23 cellular contexts compared by ENCODE assay signal in genomic region chr10:79385392-79385795, GRCh38. TPM values are rescaled to one million over a fixed set of nuclear protein-coding genes. Genes with fewer than 3 reads are reported as not detected.
A peak's percentile ranks its signal among the peaks of the same experiment; 100 is the strongest.
DNase-seq lines count a peak whose midpoint lies in the region; ATAC-seq and TF ChIP-seq lines count a peak whose summit lies in the region.
"Had no signal": no experiment of that assay in that cellular context is flagged by ENCODE, and none has a peak within 500 bp of the region (broad histone marks: within the 10 kb centered on the region; RNA-seq: fewer than 3 reads in every experiment).

No MANE protein-coding gene starts in this region.

- H3K27ac ChIP-seq in lower lobe of right lung, result no peak overlapping the region
- H3K27ac ChIP-seq: tibial artery, VCaP had no signal

- no peaks in the 10 kb centered on the region for H3K9me3 Mint-ChIP-seq in chondrocyte (ENCODE audit: low read depth)
- no peaks in the 10 kb centered on the region for H3K9me3 Mint-ChIP-seq in progenitor cell of endocrine pancreas (ENCODE audit: low read depth)
- H3K9me3 Mint-ChIP-seq: activated T-cell treated with anti-CD3 and anti-CD28 coated beads, Interleukin-2, amount 50 U/mL, for 72 hours; CD4-positive, alpha-beta T cell; IgD-negative memory B cell; naive thymus-derived CD4-positive, alpha-beta T cell; stimulated activated naive CD8-positive, alpha-beta T cell treated with anti-CD3 and anti-CD28 coated beads, Interleukin-15, amount 100 ng/mL, for 72 hours; T-helper 2 cell treated with Interferon-gamma antibody and Interleukin-4, amounts not matched to agents 5 μg/mL and 100 μg/mL, for 36 hours had no signal

- peaks cover 19% of the 10 kb centered on the region for H3K4me1 ChIP-seq in lower lobe of right lung

- intact Hi-C loops in lower lobe of right lung (cut with DNase I), result no loop called here

- H3K36me3 ChIP-seq in lower lobe of right lung, result peaks cover 30% of the 10 kb centered on the region

- no peaks in the 10 kb centered on the region for H3K27me3 ChIP-seq in lower lobe of right lung (ENCODE audit: low read depth)
- H3K27me3 ChIP-seq: tibial artery had no signal

- H3K9me3 ChIP-seq in lower lobe of right lung, result no peaks in the 10 kb centered on the region
- H3K9me3 ChIP-seq: tibial artery had no signal

- H3K4me3 ChIP-seq in lower lobe of right lung, result no peak overlapping the region
- H3K4me3 ChIP-seq: tibial artery had no signal

- TF ChIP-seq CTCF in chondrocyte (IDR thresholded peaks at IDR 0.05) (no peak), progenitor cell of endocrine pancreas (IDR thresholded peaks at IDR 0.05; ENCODE audit: unreplicated experiment) (no peak), lower lobe of right lung (IDR thresholded peaks at IDR 0.05) (no peak)

- H3K36me3 Mint-ChIP-seq in chondrocyte (ENCODE audit: low read depth), result peaks cover 3% of the 10 kb centered on the region
- H3K36me3 Mint-ChIP-seq in progenitor cell of endocrine pancreas (ENCODE audit: insufficient read depth), result no peaks in the 10 kb centered on the region
- H3K36me3 Mint-ChIP-seq: activated naive CD8-positive, alpha-beta T cell; naive thymus-derived CD4-positive, alpha-beta T cell had no signal

- peak; percentile 22 for DNase-seq in activated CD4-positive, CD25-positive, alpha-beta regulatory T cell treated with anti-CD3 and anti-CD28 coated beads, Interleukin-2, amount 50 U/mL, for 72 hours
- no peak for DNase-seq in activated CD4-positive, CD25-positive, alpha-beta regulatory T cell (lab: John Stamatoyannopoulos, UW)
- DNase-seq in D341Med (ENCODE audit: low spot score) (peak; percentile 2), chondrocyte (ENCODE audit: low spot score) (peak; percentile 58), progenitor cell of endocrine pancreas (ENCODE audit: low spot score, unreplicated experiment) (peak; percentile 6), lower lobe of right lung (no peak), HCEC 1CT (no peak)
- DNase-seq: 8988T; activated T-cell treated with anti-CD3 and anti-CD28 coated beads, Interleukin-2, amount 50 U/mL, for 72 hours; central memory CD4-positive, alpha-beta T cell; DMS 273 treated with DMSO at 0.1 percent for 48 hours; NCI-H1105 treated with DMSO at 0.1 percent for 48 hours; NCI-H2029 treated with DMSO at 0.1 percent for 48 hours; NCI-H774 had no signal

- H3K27ac Mint-ChIP-seq in chondrocyte (ENCODE audit: unreplicated experiment), result no peak overlapping the region
- H3K27ac Mint-ChIP-seq in progenitor cell of endocrine pancreas, result no peak overlapping the region
- H3K27ac Mint-ChIP-seq: activated naive CD8-positive, alpha-beta T cell; activated T-cell treated with anti-CD3 and anti-CD28 coated beads, Interleukin-2, amount 50 U/mL, for 72 hours; CD4-positive, alpha-beta T cell; IgD-negative memory B cell; T-helper 2 cell treated with Interferon-gamma antibody and Interleukin-4, amounts not matched to agents 5 μg/mL and 100 μg/mL, for 36 hours had no signal

- ATAC-seq in lower lobe of right lung, result no peak
- ATAC-seq in GM19395 (IDR thresholded peaks at IDR 0.05; ENCODE audit: unreplicated experiment), result no peak
- ATAC-seq: activated T-cell treated with anti-CD3 and anti-CD28 coated beads, Interleukin-2, amount 50 U/mL, for 72 hours; naive thymus-derived CD4-positive, alpha-beta T cell; stimulated activated naive CD8-positive, alpha-beta T cell treated with anti-CD3 and anti-CD28 coated beads, Interleukin-15, amount 100 ng/mL, for 72 hours had no signal

- H3K4me3 Mint-ChIP-seq in chondrocyte (ENCODE audit: unreplicated experiment) (no peak overlapping the region), progenitor cell of endocrine pancreas (ENCODE audit: low read depth) (no peak overlapping the region)
- H3K4me3 Mint-ChIP-seq: activated naive CD8-positive, alpha-beta T cell; activated T-cell treated with anti-CD3 and anti-CD28 coated beads, Interleukin-2, amount 50 U/mL, for 72 hours; CD4-positive, alpha-beta T cell; IgD-negative memory B cell; naive thymus-derived CD4-positive, alpha-beta T cell; stimulated activated naive CD8-positive, alpha-beta T cell treated with anti-CD3 and anti-CD28 coated beads, Interleukin-15, amount 100 ng/mL, for 72 hours; T-helper 2 cell treated with Interferon-gamma antibody and Interleukin-4, amounts not matched to agents 5 μg/mL and 100 μg/mL, for 36 hours had no signal

- H3K4me1 Mint-ChIP-seq in chondrocyte (ENCODE audit: low read depth) (peaks cover 27% of the 10 kb centered on the region), progenitor cell of endocrine pancreas (ENCODE audit: low read depth) (peaks cover 3% of the 10 kb centered on the region)
- H3K4me1 Mint-ChIP-seq: naive thymus-derived CD4-positive, alpha-beta T cell had no signal

- H3K27me3 Mint-ChIP-seq in chondrocyte (ENCODE audit: low read depth) (no peaks in the 10 kb centered on the region), progenitor cell of endocrine pancreas (peaks cover 9% of the 10 kb centered on the region)
- H3K27me3 Mint-ChIP-seq: activated naive CD8-positive, alpha-beta T cell; CD4-positive, alpha-beta T cell; IgD-negative memory B cell; naive thymus-derived CD4-positive, alpha-beta T cell; stimulated activated naive CD8-positive, alpha-beta T cell treated with anti-CD3 and anti-CD28 coated beads, Interleukin-15, amount 100 ng/mL, for 72 hours had no signal

RNA-seq across cellular contexts. Expression of gene PPIF, which starts 38.1 kb away (rescaled TPM):
- 11.0 to 16.2 TPM (median 15.2 TPM) in 3 replicates for total RNA-seq in chondrocyte
- total RNA-seq in progenitor cell of endocrine pancreas, result 35.9 and 37.1 TPM in 2 replicates
- total RNA-seq in lower lobe of right lung, result 28.5 TPM

Comparison
In these comparisons a context has a peak if more than half of its experiments do, and no peak if none do; other contexts are left out.
1. DNase-seq: peak in activated CD4-positive, CD25-positive, alpha-beta regulatory T cell treated with anti-CD3 and anti-CD28 coated beads, Interleukin-2, amount 50 U/mL, for 72 hours (single experiment), D341Med (single experiment), chondrocyte (single experiment) and progenitor cell of endocrine pancreas (single experiment); none in activated CD4-positive, CD25-positive, alpha-beta regulatory T cell (0 of 4), lower lobe of right lung (single experiment) and HCEC 1CT (single experiment).